11 cellular contexts compared by ENCODE assay signal in the genomic region with DNA sequence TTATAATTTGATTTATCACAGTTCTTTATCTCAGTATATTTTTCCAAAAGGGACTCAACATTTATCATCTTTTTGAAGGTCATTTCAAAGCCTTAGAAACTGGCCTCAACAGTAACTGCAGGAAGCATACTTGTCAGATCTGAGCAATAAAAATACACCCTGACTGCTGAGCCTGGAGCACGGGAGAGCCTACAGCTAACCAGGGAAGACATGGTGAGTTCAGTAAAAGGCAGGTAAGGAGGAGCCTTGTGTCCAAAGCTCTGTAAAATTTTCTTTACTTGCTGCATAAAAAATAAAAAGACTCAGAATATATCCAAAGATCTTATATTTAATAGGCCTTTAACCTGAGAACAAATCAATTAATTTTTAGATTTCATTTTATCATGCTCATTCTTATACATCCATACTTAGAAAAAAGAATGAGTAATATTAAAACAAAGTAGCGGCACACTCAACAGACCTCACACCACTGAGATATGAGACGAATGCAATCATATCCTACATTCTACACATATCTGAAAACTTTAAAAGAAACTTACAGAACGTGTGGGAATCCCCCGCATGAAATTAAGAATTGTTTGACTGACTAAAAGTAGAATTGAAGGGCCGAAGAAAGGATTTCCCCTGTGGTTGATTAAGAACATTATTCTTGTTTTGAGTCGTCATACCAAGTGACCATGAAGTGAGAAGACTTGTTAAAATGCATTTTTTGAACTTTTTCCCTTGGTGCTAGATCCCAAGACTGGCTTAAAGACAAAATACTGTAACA.
DNase-seq lines count a peak whose midpoint lies in the region; ATAC-seq and TF ChIP-seq lines count a peak whose summit lies in the region.
"Had no signal": no experiment of that assay in that cellular context is flagged by ENCODE, and none has a peak within 500 bp of the region (broad histone marks: within the 10 kb centered on the region; RNA-seq: fewer than 3 reads in every experiment).

No MANE protein-coding gene starts in this region.

- no peak overlapping the region for H2AFZ ChIP-seq in MM.1S (ENCODE audit: low read length)

- H3K9me3 ChIP-seq in transverse colon = no peaks in the 10 kb centered on the region
- no peaks in the 10 kb centered on the region for H3K9me3 ChIP-seq in MM.1S (replicated peaks; ENCODE audit: insufficient read depth, low read length)

- peak overlapping the region; percentile 84 to 90 for H3K27ac Mint-ChIP-seq in effector memory CD8-positive, alpha-beta T cell

- H3K27me3 ChIP-seq in transverse colon (no peaks in the 10 kb centered on the region), MM.1S (replicated peaks; ENCODE audit: insufficient read depth, low read length) (no peaks in the 10 kb centered on the region)

- TF ChIP-seq EP300 in transverse colon (IDR thresholded peaks at IDR 0.05; ENCODE audit: low read depth) = no peak

- H3K79me2 ChIP-seq in MM.1S (ENCODE audit: low read length) = peaks cover 90% of the 10 kb centered on the region

- no peaks in the 10 kb centered on the region for H3K9me2 ChIP-seq in MM.1S (replicated peaks; ENCODE audit: insufficient read depth, low read length)

- H3K4me3 Mint-ChIP-seq in effector memory CD8-positive, alpha-beta T cell = peak overlapping the region; percentile 72 to 77

- 66 to 67% methylated on average over 7 of the region's 7 CpGs for WGBS in transverse colon (ENCODE audit: low coverage in 1 of 2), 2 donors

- H3K9me3 Mint-ChIP-seq in effector memory CD8-positive, alpha-beta T cell = no peaks in the 10 kb centered on the region

- TF ChIP-seq CTCF in transverse colon (IDR thresholded peaks at IDR 0.05) (no peak), MM.1S (IDR thresholded peaks at IDR 0.05; ENCODE audit: low read length) (no peak)

- peaks cover 8 to 58% (median 15%) of the 10 kb centered on the region in 4 donors for H3K4me1 ChIP-seq in transverse colon
- H3K4me1 ChIP-seq in MM.1S (ENCODE audit: low read length) = no peaks in the 10 kb centered on the region

- no peak overlapping the region for H3K4me2 ChIP-seq in MM.1S (ENCODE audit: low read depth, low read length)
- H3K4me2 ChIP-seq: KMS-11 had no signal

- no peaks in the 10 kb centered on the region for H3K36me3 ChIP-seq in transverse colon
- no peaks in the 10 kb centered on the region for H3K36me3 ChIP-seq in MM.1S (replicated peaks; ENCODE audit: insufficient read depth, low read length)

- peaks cover 31% of the 10 kb centered on the region for H4K20me1 ChIP-seq in MM.1S (ENCODE audit: insufficient read depth, low read length)

- intact Hi-C loops in transverse colon (cut with DNase I; ENCODE audit: low total_unique reads) = no loop called here

- no peak for TF ChIP-seq POLR2A in transverse colon (IDR thresholded peaks at IDR 0.05)

- H3K4me3 ChIP-seq in transverse colon (no peak overlapping the region), MM.1S (ENCODE audit: low read length) (no peak overlapping the region)

- H3K27ac ChIP-seq in transverse colon (no peak overlapping the region), MM.1S (ENCODE audit: low read length) (no peak overlapping the region)
- H3K27ac ChIP-seq: KMS-11 had no signal

- no peak for DNase-seq in effector memory CD8-positive, alpha-beta T cell
- DNase-seq in transverse colon = no peak
- no peak for DNase-seq in glomerular visceral epithelial cell (ENCODE audit: extremely low spot score)
- no peak for DNase-seq in MM.1S
- DNase-seq in GF-D8 (lab: John Stamatoyannopoulos, UW) = no peak
- DNase-seq: left ventricle myocardium superior, RPMI8226 had no signal

- no peak overlapping the region for H3K9ac ChIP-seq in MM.1S (ENCODE audit: low read length)
- H3K9ac ChIP-seq: KMS-11 had no signal

- peaks cover 68 to 87% of the 10 kb centered on the region in 2 donors for H3K4me1 Mint-ChIP-seq in effector memory CD8-positive, alpha-beta T cell (ENCODE audit: low read depth in 2 of 2)

- ATAC-seq in GM18858 (IDR thresholded peaks at IDR 0.05; ENCODE audit: unreplicated experiment) (peak; percentile 79), GM21447 (IDR thresholded peaks at IDR 0.05; ENCODE audit: unreplicated experiment) (peak; percentile 63), HG03196 (IDR thresholded peaks at IDR 0.05; ENCODE audit: unreplicated experiment) (peak; percentile 71)
- peak; percentile 28 for ATAC-seq in effector memory CD8-positive, alpha-beta T cell (replicated peaks)
- ATAC-seq: left ventricle myocardium superior had no signal

- in situ Hi-C loops in transverse colon (cut with MboI; ENCODE audit: low pct_ligation_motif_present in 1 of 4, low pct_unique_long_range_greater_than_20kb in 1 of 4, low sequenced_read_pairs in 3 of 4) = loop anchor here in 2 of 4 donors (10.0 to 25.0 kb wide), 2 partner anchors 136 to 144 kb away; no protein-coding TSS in a partner anchor

- H3K27me3 Mint-ChIP-seq in effector memory CD8-positive, alpha-beta T cell = no peaks in the 10 kb centered on the region

- peaks cover 96% of the 10 kb centered on the region for H3K36me3 Mint-ChIP-seq in effector memory CD8-positive, alpha-beta T cell (ENCODE audit: insufficient read depth)

- 0 out of 2 replicates have a peak, but pooled peaks cover 6% of the 10 kb centered on the region for H3F3A ChIP-seq in MM.1S (ENCODE audit: insufficient read depth, low read length)

Comparison
In these comparisons a context has a peak if more than half of its experiments do, and no peak if none do; other contexts are left out.
1. ATAC-seq: peak in every context shown above with its lines; median percentile 79 in GM18858; 71 in HG03196; 63 in GM21447; 28 in effector memory CD8-positive, alpha-beta T cell.